Comparison of ENCODE assay signal across 11 cellular contexts in genomic region chr5:172957458-172957857, GRCh38. TPM values are rescaled to one million over a fixed set of nuclear protein-coding genes. Genes with fewer than 3 reads are reported as not detected.
DNase-seq lines count a peak whose midpoint lies in the region; ATAC-seq, FAIRE-seq and TF ChIP-seq lines count a peak whose summit lies in the region.
"Had no signal": no experiment of that assay in that cellular context is flagged by ENCODE, and none has a peak within 500 bp of the region (broad histone marks: within the 10 kb centered on the region; RNA-seq: fewer than 3 reads in every experiment).

No MANE protein-coding gene starts in this region.

- no peaks in the 10 kb centered on the region for H3K9me3 ChIP-seq in BLaER1 treated with 17β-estradiol and CSF1 and Interleukin-3, amounts not matched to agents 10 nM and 100 nM (replicated peaks in 1 of 11)
- no peaks in the 10 kb centered on the region for H3K9me3 ChIP-seq in astrocyte (ENCODE audit: insufficient read depth, low read depth, low read length)
- H3K9me3 ChIP-seq: right atrium auricular region had no signal

- no peak for TF ChIP-seq CTCF in Calu3 (IDR thresholded peaks at IDR 0.05; ENCODE audit: unreplicated experiment)
- no peak for TF ChIP-seq CTCF in astrocyte (IDR thresholded peaks at IDR 0.05; ENCODE audit: insufficient read depth, low read depth, low read length)

- H2AFZ ChIP-seq in astrocyte (ENCODE audit: low read depth, low read length), result no peak overlapping the region

- intact Hi-C loops in Calu3 (cut with micrococcal nuclease; ENCODE audit: unreplicated experiment), result loop anchor here (10.0 kb wide), 1 partner anchor 483 kb away; no protein-coding TSS in a partner anchor

- H3K36me3 ChIP-seq in BLaER1 treated with 17β-estradiol and CSF1 and Interleukin-3, amounts not matched to agents 10 nM and 100 nM, result peaks cover 0 to 19% (median 14%) of the 10 kb centered on the region in 11 experiments; a peak in 19 of 22 replicates
- no peaks in the 10 kb centered on the region for H3K36me3 ChIP-seq in astrocyte (ENCODE audit: insufficient read depth, low read length)
- H3K36me3 ChIP-seq: right atrium auricular region had no signal

- BruUV-seq in Calu3 (replicated peaks; lab: Mats Ljungman, UMichigan), result no TSS peak

- CTCF ChIA-PET in Calu3 (lab: Charles Lee), result interaction anchor here (0.7 kb wide), 1 partner anchor 230 kb away, joined by 3 read pairs; no protein-coding TSS in a partner anchor

- FAIRE-seq in astrocyte (lab: Jason Lieb, UNC), result no peak
- FAIRE-seq: HTR-8/SVneo, islet of Langerhans had no signal

- H3K4me3 ChIP-seq in BLaER1 treated with 17β-estradiol and CSF1 and Interleukin-3, amounts not matched to agents 10 nM and 100 nM, result no peak overlapping the region
- no peak overlapping the region for H3K4me3 ChIP-seq in astrocyte (ENCODE audit: insufficient read depth, low read depth, low read length)
- H3K4me3 ChIP-seq: right atrium auricular region had no signal

- H3K9me3 Mint-ChIP-seq in Calu3 (ENCODE audit: low read depth, unreplicated experiment), result no peaks in the 10 kb centered on the region
- no peaks in the 10 kb centered on the region for H3K9me3 Mint-ChIP-seq in astrocyte (ENCODE audit: unreplicated experiment)
- H3K9me3 Mint-ChIP-seq in natural killer cell treated with Interleukin-12 subunit alpha and Interleukin-12 subunit beta and Interleukin-15 and Interleukin-18, amount 100 ng/mL, for 72 hours, result no peaks in the 10 kb centered on the region
- H3K9me3 Mint-ChIP-seq in stimulated activated naive B cell treated with anti-CD40 and anti-IgM and Interleukin-4, amounts not matched to agents 10 μg/mL and 1 μg/mL and 100 μg/mL, for 72 hours, result no peaks in the 10 kb centered on the region

- peak overlapping the region; percentile 19 for H3K27ac Mint-ChIP-seq in Calu3 (ENCODE audit: unreplicated experiment)
- H3K27ac Mint-ChIP-seq in astrocyte (ENCODE audit: unreplicated experiment), result peak overlapping the region; percentile 1
- H3K27ac Mint-ChIP-seq in natural killer cell treated with Interleukin-12 subunit alpha and Interleukin-12 subunit beta and Interleukin-15 and Interleukin-18, amount 100 ng/mL, for 72 hours, result peak overlapping the region in 1 of 2 donors; percentile 28
- H3K27ac Mint-ChIP-seq in stimulated activated naive B cell treated with anti-CD40 and anti-IgM and Interleukin-4, amounts not matched to agents 10 μg/mL and 1 μg/mL and 100 μg/mL, for 72 hours, result no peak overlapping the region

- ATAC-seq in natural killer cell treated with Interleukin-12 subunit alpha and Interleukin-12 subunit beta and Interleukin-15 and Interleukin-18, amount 100 ng/mL, for 72 hours, result no peak
- no peak for ATAC-seq in stimulated activated naive B cell treated with anti-CD40 and anti-IgM and Interleukin-4, amounts not matched to agents 10 μg/mL and 1 μg/mL and 100 μg/mL, for 72 hours (replicated peaks)

- H3K27me3 Mint-ChIP-seq in Calu3 (ENCODE audit: unreplicated experiment) (no peaks in the 10 kb centered on the region), astrocyte (ENCODE audit: low read depth, unreplicated experiment) (no peaks in the 10 kb centered on the region)
- H3K27me3 Mint-ChIP-seq in natural killer cell treated with Interleukin-12 subunit alpha and Interleukin-12 subunit beta and Interleukin-15 and Interleukin-18, amount 100 ng/mL, for 72 hours, result no peaks in the 10 kb centered on the region
- no peaks in the 10 kb centered on the region for H3K27me3 Mint-ChIP-seq in stimulated activated naive B cell treated with anti-CD40 and anti-IgM and Interleukin-4, amounts not matched to agents 10 μg/mL and 1 μg/mL and 100 μg/mL, for 72 hours

- DNase-seq in Calu3, result no peak
- DNase-seq in astrocyte (ENCODE audit: low read depth), result no peak
- DNase-seq in natural killer cell treated with Interleukin-12 subunit alpha and Interleukin-12 subunit beta and Interleukin-15 and Interleukin-18, amount 100 ng/mL, for 72 hours (ENCODE audit: low spot score), result no peak
- no peak for DNase-seq in foreskin melanocyte
- no peak for DNase-seq in activated effector memory CD4-positive, alpha-beta T cell treated with anti-CD3 and anti-CD28 coated beads, Interleukin-2, amount 50 U/mL, for 16 hours
- no peak for DNase-seq in stimulated activated naive B cell treated with anti-CD40 and anti-IgM and Interleukin-4, amounts not matched to agents 10 μg/mL and 1 μg/mL and 100 μg/mL, for 72 hours
- DNase-seq: stimulated activated CD4-positive, alpha-beta T cell treated with anti-CD3 and anti-CD28 coated beads, Interleukin-4, amount 100 ng/mL, for 4 hours had no signal

- peak overlapping the region in 9 of 11 experiments; percentile 62 to 95 (median 91); a peak in 13 of 22 replicates for H3K4me2 ChIP-seq in BLaER1 treated with 17β-estradiol and CSF1 and Interleukin-3, amounts not matched to agents 10 nM and 100 nM
- H3K4me2 ChIP-seq in astrocyte (ENCODE audit: low read length), result no peak overlapping the region

- H3K27ac ChIP-seq in BLaER1 treated with 17β-estradiol and CSF1 and Interleukin-3, amounts not matched to agents 10 nM and 100 nM, result peak overlapping the region in 4 of 11 experiments; percentile 4 to 25 (median 11); a peak in 4 of 22 replicates
- peak overlapping the region; percentile 13 for H3K27ac ChIP-seq in astrocyte (ENCODE audit: low read depth, low read length)
- H3K27ac ChIP-seq: right atrium auricular region had no signal

- peaks cover 57 to 80% (median 69%) of the 10 kb centered on the region in 10 experiments for H3K4me1 ChIP-seq in BLaER1 treated with 17β-estradiol and CSF1 and Interleukin-3, amounts not matched to agents 10 nM and 100 nM
- H3K4me1 ChIP-seq in astrocyte (ENCODE audit: insufficient read depth, low read length), result peaks cover 37% of the 10 kb centered on the region

- H3K36me3 Mint-ChIP-seq in Calu3 (ENCODE audit: insufficient read depth, unreplicated experiment), result peaks cover 59% of the 10 kb centered on the region
- H3K36me3 Mint-ChIP-seq in astrocyte (ENCODE audit: low read depth, unreplicated experiment), result peaks cover 1% of the 10 kb centered on the region
- peaks cover 8% of the 10 kb centered on the region for H3K36me3 Mint-ChIP-seq in natural killer cell treated with Interleukin-12 subunit alpha and Interleukin-12 subunit beta and Interleukin-15 and Interleukin-18, amount 100 ng/mL, for 72 hours
- peaks cover 12 to 29% of the 10 kb centered on the region in 2 donors for H3K36me3 Mint-ChIP-seq in stimulated activated naive B cell treated with anti-CD40 and anti-IgM and Interleukin-4, amounts not matched to agents 10 μg/mL and 1 μg/mL and 100 μg/mL, for 72 hours

- peaks cover 28% of the 10 kb centered on the region for H3K79me2 ChIP-seq in astrocyte (ENCODE audit: insufficient read depth, low read length)

- H3K9ac ChIP-seq in BLaER1 treated with 17β-estradiol and CSF1 and Interleukin-3, amounts not matched to agents 10 nM and 100 nM, result peak overlapping the region in 3 of 11 experiments; percentile 7 to 11 (median 8); a peak in 1 of 22 replicates
- H3K9ac ChIP-seq in astrocyte (ENCODE audit: low read length), result no peak overlapping the region

- H3K4me3 Mint-ChIP-seq in Calu3 (ENCODE audit: low read depth, unreplicated experiment) (peak overlapping the region; percentile 6), astrocyte (ENCODE audit: unreplicated experiment) (peak overlapping the region; percentile 0)
- peak overlapping the region; percentile 63 for H3K4me3 Mint-ChIP-seq in natural killer cell treated with Interleukin-12 subunit alpha and Interleukin-12 subunit beta and Interleukin-15 and Interleukin-18, amount 100 ng/mL, for 72 hours
- no peak overlapping the region for H3K4me3 Mint-ChIP-seq in stimulated activated naive B cell treated with anti-CD40 and anti-IgM and Interleukin-4, amounts not matched to agents 10 μg/mL and 1 μg/mL and 100 μg/mL, for 72 hours

- H3K27me3 ChIP-seq in BLaER1 treated with 17β-estradiol and CSF1 and Interleukin-3, amounts not matched to agents 10 nM and 100 nM, result no peaks in the 10 kb centered on the region
- no peaks in the 10 kb centered on the region for H3K27me3 ChIP-seq in astrocyte (ENCODE audit: insufficient read depth, low read length)
- H3K27me3 ChIP-seq: right atrium auricular region had no signal

- H4K20me1 ChIP-seq in BLaER1 treated with 17β-estradiol and CSF1 and Interleukin-3, amounts not matched to agents 10 nM and 100 nM, result no peaks in the 10 kb centered on the region
- no peaks in the 10 kb centered on the region for H4K20me1 ChIP-seq in astrocyte (ENCODE audit: insufficient read depth, low read length)

- H3K4me1 Mint-ChIP-seq in Calu3 (ENCODE audit: low read depth, unreplicated experiment) (peaks cover 34% of the 10 kb centered on the region), astrocyte (ENCODE audit: low read depth, unreplicated experiment) (peaks cover 32% of the 10 kb centered on the region)
- peaks cover 31% of the 10 kb centered on the region in 2 donors for H3K4me1 Mint-ChIP-seq in natural killer cell treated with Interleukin-12 subunit alpha and Interleukin-12 subunit beta and Interleukin-15 and Interleukin-18, amount 100 ng/mL, for 72 hours (ENCODE audit: low read depth in 2 of 2)
- peaks cover 27 to 37% of the 10 kb centered on the region in 2 donors for H3K4me1 Mint-ChIP-seq in stimulated activated naive B cell treated with anti-CD40 and anti-IgM and Interleukin-4, amounts not matched to agents 10 μg/mL and 1 μg/mL and 100 μg/mL, for 72 hours

RNA-seq across cellular contexts. Expression of gene RPL26L1, which starts 1.8 kb away (rescaled TPM):
- total RNA-seq in Calu3 (2022) (59.4 and 62.7 TPM in 2 replicates), astrocyte (50.6 and 54.3 TPM in 2 replicates)
- total RNA-seq in natural killer cell treated with Interleukin-12 subunit alpha and Interleukin-12 subunit beta and Interleukin-15 and Interleukin-18, amount 100 ng/mL, for 72 hours, result 10 to 100 TPM; 41.5 to 47.3 TPM

RNA-seq across cellular contexts. Expression of gene ATP6V0E1, which starts 26.1 kb away (rescaled TPM):
- 256 and 261 TPM in 2 replicates for total RNA-seq in Calu3 (2022)
- 309 and 327 TPM in 2 replicates for total RNA-seq in astrocyte
- 100 to 1,000 TPM; 150 to 214 TPM for total RNA-seq in natural killer cell treated with Interleukin-12 subunit alpha and Interleukin-12 subunit beta and Interleukin-15 and Interleukin-18, amount 100 ng/mL, for 72 hours

Comparison
In these comparisons a context has a peak if more than half of its experiments do, and no peak if none do; other contexts are left out.
1. H3K4me3 Mint-ChIP-seq: peak in Calu3 (single experiment), astrocyte (single experiment) and natural killer cell treated with Interleukin-12 subunit alpha and Interleukin-12 subunit beta and Interleukin-15 and Interleukin-18, amount 100 ng/mL, for 72 hours (single experiment); none in stimulated activated naive B cell treated with anti-CD40 and anti-IgM and Interleukin-4, amounts not matched to agents 10 μg/mL and 1 μg/mL and 100 μg/mL, for 72 hours (0 of 2).